9 cellular contexts compared by ENCODE assay signal in genomic region chr1:168320805-168321577, GRCh38. TPM values are rescaled to one million over a fixed set of nuclear protein-coding genes. Genes with fewer than 3 reads are reported as not detected.
A peak's percentile ranks its signal among the peaks of the same experiment; 100 is the strongest.
DNase-seq lines count a peak whose midpoint lies in the region; ATAC-seq and TF ChIP-seq lines count a peak whose summit lies in the region.
"Had no signal": no experiment of that assay in that cellular context is flagged by ENCODE, and none has a peak within 500 bp of the region (broad histone marks: within the 10 kb centered on the region; RNA-seq: fewer than 3 reads in every experiment).

No MANE protein-coding gene starts in this region.

- no peaks in the 10 kb centered on the region for H3K27me3 ChIP-seq in GM23338 (ENCODE audit: insufficient read depth)
- H3K27me3 ChIP-seq in RWPE2 (ENCODE audit: insufficient read depth, poor library complexity, severe bottlenecking) = no peaks in the 10 kb centered on the region
- no peaks in the 10 kb centered on the region for H3K27me3 ChIP-seq in foreskin keratinocyte

- H3K9me3 ChIP-seq in RWPE2 (ENCODE audit: severe bottlenecking) = no peaks in the 10 kb centered on the region

- H3K27ac ChIP-seq in GM23338 (ENCODE audit: low read depth) = no peak overlapping the region
- peak overlapping the region; percentile 49 for H3K27ac ChIP-seq in RWPE2 (ENCODE audit: poor library complexity, severe bottlenecking)
- H3K27ac ChIP-seq in foreskin keratinocyte = peak overlapping the region; percentile 64

- peaks cover 14% of the 10 kb centered on the region; the same call in 1 of the 2 replicates for H3K9me2 ChIP-seq in GM23338 (ENCODE audit: insufficient read depth)

- no peaks in the 10 kb centered on the region for H3K79me2 ChIP-seq in GM23338 (replicated peaks; ENCODE audit: insufficient read depth)

- H3K4me3 ChIP-seq in GM23338 (no peak overlapping the region), RWPE2 (ENCODE audit: severe bottlenecking) (no peak overlapping the region)

- H3K9me3 Mint-ChIP-seq in GM23338 = peaks cover 6% of the 10 kb centered on the region; the same call in 2 of the 3 replicates
- peaks cover 0 to 6% of the 10 kb centered on the region in 2 donors for H3K9me3 Mint-ChIP-seq in stimulated activated naive B cell treated with anti-CD40 and anti-IgM and Interleukin-4, amounts not matched to agents 10 μg/mL and 1 μg/mL and 100 μg/mL, for 72 hours

- no peak overlapping the region for H3K4me2 ChIP-seq in GM23338

- no peak for DNase-seq in GM23338 (ENCODE audit: low spot score)
- DNase-seq in RWPE2 (ENCODE audit: low spot score) = peak; percentile 62
- DNase-seq in foreskin keratinocyte = peak; percentile 72 to 84
- peak; percentile 26 for DNase-seq in putamen (ENCODE audit: low spot score)
- no peak for DNase-seq in stimulated activated naive B cell treated with anti-CD40 and anti-IgM and Interleukin-4, amounts not matched to agents 10 μg/mL and 1 μg/mL and 100 μg/mL, for 72 hours
- no peak for DNase-seq in NCI-H1048 (lab: John Stamatoyannopoulos, UW)
- DNase-seq in NCI-H2029 treated with DMSO at 0.1 percent for 48 hours (lab: John Stamatoyannopoulos, UW) = no peak
- DNase-seq: activated T-cell treated with anti-CD3 and anti-CD28 coated beads, Interleukin-2, amount 50 U/mL, for 1 hour had no signal

- peaks cover 6% of the 10 kb centered on the region; the same call in 1 of the 3 replicates for H3K36me3 Mint-ChIP-seq in GM23338 (ENCODE audit: low read depth)
- H3K36me3 Mint-ChIP-seq in stimulated activated naive B cell treated with anti-CD40 and anti-IgM and Interleukin-4, amounts not matched to agents 10 μg/mL and 1 μg/mL and 100 μg/mL, for 72 hours = peaks cover 26 to 38% of the 10 kb centered on the region in 2 donors

- peak; percentile 31; the same call in 1 of the 3 replicates for ATAC-seq in GM23338
- peak; percentile 99 for ATAC-seq in RWPE2 (ENCODE audit: low read depth)
- peak; percentile 99 for ATAC-seq in foreskin keratinocyte
- no peak for ATAC-seq in stimulated activated naive B cell treated with anti-CD40 and anti-IgM and Interleukin-4, amounts not matched to agents 10 μg/mL and 1 μg/mL and 100 μg/mL, for 72 hours (replicated peaks)
- no peak for ATAC-seq in HG02759 (IDR thresholded peaks at IDR 0.05; ENCODE audit: unreplicated experiment)

- peaks cover 16% of the 10 kb centered on the region for H3K4me1 Mint-ChIP-seq in GM23338
- H3K4me1 Mint-ChIP-seq in stimulated activated naive B cell treated with anti-CD40 and anti-IgM and Interleukin-4, amounts not matched to agents 10 μg/mL and 1 μg/mL and 100 μg/mL, for 72 hours = no peaks in the 10 kb centered on the region

- H3F3A ChIP-seq in GM23338 (replicated peaks; ENCODE audit: low read depth) = no peaks in the 10 kb centered on the region

- H3K36me3 ChIP-seq in GM23338 (ENCODE audit: insufficient read depth) (no peaks in the 10 kb centered on the region), RWPE2 (ENCODE audit: low read depth) (no peaks in the 10 kb centered on the region)

- no peak overlapping the region for H3K27ac Mint-ChIP-seq in GM23338
- no peak overlapping the region for H3K27ac Mint-ChIP-seq in stimulated activated naive B cell treated with anti-CD40 and anti-IgM and Interleukin-4, amounts not matched to agents 10 μg/mL and 1 μg/mL and 100 μg/mL, for 72 hours

- no peaks in the 10 kb centered on the region for H3K27me3 Mint-ChIP-seq in GM23338 (ENCODE audit: insufficient read depth, low read depth, poor library complexity)
- no peaks in the 10 kb centered on the region for H3K27me3 Mint-ChIP-seq in stimulated activated naive B cell treated with anti-CD40 and anti-IgM and Interleukin-4, amounts not matched to agents 10 μg/mL and 1 μg/mL and 100 μg/mL, for 72 hours

- no peaks in the 10 kb centered on the region for H4K20me1 ChIP-seq in GM23338 (replicated peaks; ENCODE audit: insufficient read depth)

- TF ChIP-seq CTCF in GM23338 (conservative IDR thresholded peaks at IDR 0.05; ENCODE audit: low read depth in 2 of 2) = no peak
- no peak for TF ChIP-seq CTCF in RWPE2 (IDR thresholded peaks at IDR 0.05; ENCODE audit: poor library complexity, severe bottlenecking)
- TF ChIP-seq CTCF in foreskin keratinocyte (conservative IDR thresholded peaks at IDR 0.05) = no peak

- no peak overlapping the region for H2AFZ ChIP-seq in GM23338

- no peak overlapping the region for H3K4me3 Mint-ChIP-seq in GM23338
- no peak overlapping the region for H3K4me3 Mint-ChIP-seq in stimulated activated naive B cell treated with anti-CD40 and anti-IgM and Interleukin-4, amounts not matched to agents 10 μg/mL and 1 μg/mL and 100 μg/mL, for 72 hours

- H3K4me1 ChIP-seq in GM23338 (ENCODE audit: insufficient read depth) = peaks cover 17% of the 10 kb centered on the region; the same call in 1 of the 2 replicates
- H3K4me1 ChIP-seq in RWPE2 (ENCODE audit: insufficient read depth, poor library complexity, severe bottlenecking) = peaks cover 17% of the 10 kb centered on the region
- peaks cover 15% of the 10 kb centered on the region for H3K4me1 ChIP-seq in foreskin keratinocyte

TF ChIP-seq in GM23338, 12 proteins besides CTCF, POLR2A, EP300 and RAD21 (continues in another document):
- no peak for TF ChIP-seq ZNF114 (CRISPR knock-in tag; IDR thresholded peaks at IDR 0.05)
- TF ChIP-seq ZNF331 (CRISPR knock-in tag; IDR thresholded peaks at IDR 0.05; ENCODE audit: low read depth) = no peak
- TF ChIP-seq CREB1 (CRISPR knock-in tag; IDR thresholded peaks at IDR 0.05; ENCODE audit: low read depth) = no peak
- no peak for TF ChIP-seq EZH2 (IDR thresholded peaks at IDR 0.05; ENCODE audit: low read depth, unreplicated experiment)
- TF ChIP-seq REST (IDR thresholded peaks at IDR 0.05; ENCODE audit: unreplicated experiment) = no peak

RNA-seq across cellular contexts. Expression of gene TBX19, which starts 40.3 kb away (rescaled TPM):
- 0.82 and 1.1 TPM in 2 replicates for total RNA-seq in GM23338 (2014; rRNA removed; shearing (Covaris generic))
- 0.76 and 0.85 TPM in 2 replicates for polyA plus RNA-seq in GM23338 (2016; fragmentation: Nextera tagmentation; extraction: Ambion mirVana)
- 0.24 and 0.32 TPM in 2 replicates for total RNA-seq in foreskin keratinocyte
- polyA plus RNA-seq in foreskin keratinocyte = 0.35 and 0.37 TPM in 2 replicates

Comparison
In these comparisons a context has a peak if more than half of its experiments do, and no peak if none do; other contexts are left out.
1. ATAC-seq: peak in GM23338 (single experiment), RWPE2 (single experiment) and foreskin keratinocyte (single experiment); none in stimulated activated naive B cell treated with anti-CD40 and anti-IgM and Interleukin-4, amounts not matched to agents 10 μg/mL and 1 μg/mL and 100 μg/mL, for 72 hours (0 of 2) and HG02759 (single experiment).
2. DNase-seq: peak in RWPE2 (single experiment), foreskin keratinocyte (2 of 2) and putamen (single experiment); none in GM23338 (single experiment), stimulated activated naive B cell treated with anti-CD40 and anti-IgM and Interleukin-4, amounts not matched to agents 10 μg/mL and 1 μg/mL and 100 μg/mL, for 72 hours (single experiment), NCI-H1048 (single experiment) and NCI-H2029 treated with DMSO at 0.1 percent for 48 hours (single experiment).